Comparison of ENCODE assay signal across 21 cellular contexts in genomic region chr11:103266167-103266831, GRCh38.
"Had no signal": no experiment of that assay in that cellular context is flagged by ENCODE, and none has a peak within 500 bp of the region (broad histone marks: within the 10 kb centered on the region; RNA-seq: fewer than 3 reads in every experiment).

No MANE protein-coding gene starts in this region.

- H3K27ac Mint-ChIP-seq: activated B cell treated with CpG ODN at 0.5 μM for 24 hours; activated CD4-positive, alpha-beta memory T cell treated with anti-CD3 and anti-CD28 coated beads for 36 hours; activated naive CD8-positive, alpha-beta T cell treated with anti-CD3 and anti-CD28 coated beads, Interleukin-2, amount 10 ng/mL, durations not matched to agents 7 days and 5 days; activated T-helper 17 cell treated with anti-CD3 and anti-CD28 coated beads, Interleukin-2, amount 50 U/mL, for 72 hours; stimulated activated naive B cell treated with anti-CD40 and anti-IgM and Interleukin-4, amounts not matched to agents 10 μg/mL and 1 μg/mL and 100 μg/mL, for 72 hours; T-helper 2 cell treated with Interferon-gamma antibody and Interleukin-4, amounts not matched to agents 5 μg/mL and 100 μg/mL, for 36 hours had no signal

- FAIRE-seq: colon, frontal cortex, pancreas, TTC549 had no signal

- H3K4me3 ChIP-seq: left ventricle myocardium inferior, pancreas, right lobe of liver, smooth muscle cell, tibial nerve had no signal

- H3K4me2 ChIP-seq: smooth muscle cell had no signal

- H3K9me3 Mint-ChIP-seq: activated B cell treated with CpG ODN at 0.5 μM for 24 hours; activated CD4-positive, alpha-beta memory T cell treated with anti-CD3 and anti-CD28 coated beads for 36 hours; activated naive CD8-positive, alpha-beta T cell treated with anti-CD3 and anti-CD28 coated beads, Interleukin-2, amount 10 ng/mL, durations not matched to agents 7 days and 5 days; activated T-helper 17 cell treated with anti-CD3 and anti-CD28 coated beads, Interleukin-2, amount 50 U/mL, for 72 hours; stimulated activated naive B cell treated with anti-CD40 and anti-IgM and Interleukin-4, amounts not matched to agents 10 μg/mL and 1 μg/mL and 100 μg/mL, for 72 hours; T-helper 2 cell treated with Interferon-gamma antibody and Interleukin-4, amounts not matched to agents 5 μg/mL and 100 μg/mL, for 36 hours had no signal

- H3K36me3 ChIP-seq: right lobe of liver had no signal

- ATAC-seq: activated T-helper 17 cell treated with anti-CD3 and anti-CD28 coated beads, Interleukin-2, amount 50 U/mL, for 72 hours; pancreas had no signal

- H3K9me3 ChIP-seq: left ventricle myocardium inferior, pancreas, right lobe of liver, tibial nerve had no signal

- H3K4me3 Mint-ChIP-seq: activated B cell treated with CpG ODN at 0.5 μM for 24 hours; activated CD4-positive, alpha-beta memory T cell treated with anti-CD3 and anti-CD28 coated beads for 36 hours; activated naive CD8-positive, alpha-beta T cell treated with anti-CD3 and anti-CD28 coated beads, Interleukin-2, amount 10 ng/mL, durations not matched to agents 7 days and 5 days; activated T-helper 17 cell treated with anti-CD3 and anti-CD28 coated beads, Interleukin-2, amount 50 U/mL, for 72 hours; brain; stimulated activated naive B cell treated with anti-CD40 and anti-IgM and Interleukin-4, amounts not matched to agents 10 μg/mL and 1 μg/mL and 100 μg/mL, for 72 hours; T-helper 2 cell treated with Interferon-gamma antibody and Interleukin-4, amounts not matched to agents 5 μg/mL and 100 μg/mL, for 36 hours had no signal

- H3K27me3 ChIP-seq: pancreas, right lobe of liver, tibial nerve had no signal

- H3K36me3 Mint-ChIP-seq: activated CD4-positive, alpha-beta memory T cell treated with anti-CD3 and anti-CD28 coated beads for 36 hours; activated naive CD8-positive, alpha-beta T cell treated with anti-CD3 and anti-CD28 coated beads, Interleukin-2, amount 10 ng/mL, durations not matched to agents 7 days and 5 days; stimulated activated naive B cell treated with anti-CD40 and anti-IgM and Interleukin-4, amounts not matched to agents 10 μg/mL and 1 μg/mL and 100 μg/mL, for 72 hours had no signal

- H3K27me3 Mint-ChIP-seq: activated B cell treated with CpG ODN at 0.5 μM for 24 hours; activated CD4-positive, alpha-beta memory T cell treated with anti-CD3 and anti-CD28 coated beads for 36 hours; activated naive CD8-positive, alpha-beta T cell treated with anti-CD3 and anti-CD28 coated beads, Interleukin-2, amount 10 ng/mL, durations not matched to agents 7 days and 5 days; activated T-helper 17 cell treated with anti-CD3 and anti-CD28 coated beads, Interleukin-2, amount 50 U/mL, for 72 hours; brain; stimulated activated naive B cell treated with anti-CD40 and anti-IgM and Interleukin-4, amounts not matched to agents 10 μg/mL and 1 μg/mL and 100 μg/mL, for 72 hours had no signal

- H3K4me1 Mint-ChIP-seq: activated B cell treated with CpG ODN at 0.5 μM for 24 hours; activated naive CD8-positive, alpha-beta T cell treated with anti-CD3 and anti-CD28 coated beads, Interleukin-2, amount 10 ng/mL, durations not matched to agents 7 days and 5 days; activated T-helper 17 cell treated with anti-CD3 and anti-CD28 coated beads, Interleukin-2, amount 50 U/mL, for 72 hours; brain; stimulated activated naive B cell treated with anti-CD40 and anti-IgM and Interleukin-4, amounts not matched to agents 10 μg/mL and 1 μg/mL and 100 μg/mL, for 72 hours had no signal

- DNase-seq: activated B cell treated with CpG ODN at 0.5 μM for 24 hours; activated CD4-positive, alpha-beta memory T cell treated with anti-CD3 and anti-CD28 coated beads for 36 hours; activated CD4-positive, alpha-beta T cell treated with anti-CD3 and anti-CD28 coated beads for 4 hours; activated naive CD4-positive, alpha-beta T cell; activated naive CD8-positive, alpha-beta T cell treated with anti-CD3 and anti-CD28 coated beads, Interleukin-2, amount 10 ng/mL, durations not matched to agents 7 days and 5 days; head of caudate nucleus; left ventricle myocardium inferior; mammary epithelial cell; midbrain; right lobe of liver; stimulated activated CD4-positive, alpha-beta T cell treated with anti-CD3 and anti-CD28 coated beads, Interleukin-4, amount 100 ng/mL, for 1 hour; stimulated activated naive B cell treated with anti-CD40 and anti-IgM and Interleukin-4, amounts not matched to agents 10 μg/mL and 1 μg/mL and 100 μg/mL, for 72 hours had no signal

- H3K27ac ChIP-seq: left ventricle myocardium inferior, pancreas, right lobe of liver, tibial nerve had no signal

- H3K4me1 ChIP-seq: left ventricle myocardium inferior, pancreas, right lobe of liver, tibial nerve had no signal
